13 cellular contexts compared by ENCODE assay signal in genomic region chr9:34961574-34962480, GRCh38. TPM values are rescaled to one million over a fixed set of nuclear protein-coding genes. Genes with fewer than 3 reads are reported as not detected.
DNase-seq lines count a peak whose midpoint lies in the region; ATAC-seq and TF ChIP-seq lines count a peak whose summit lies in the region.
"Had no signal": no experiment of that assay in that cellular context is flagged by ENCODE, and none has a peak within 500 bp of the region (broad histone marks: within the 10 kb centered on the region; RNA-seq: fewer than 3 reads in every experiment).

No MANE protein-coding gene starts in this region.

- peak; percentile 87 for ATAC-seq in stimulated activated naive CD8-positive, alpha-beta T cell treated with anti-CD3 and anti-CD28 coated beads, Interleukin-15, Interleukin-2, amounts not matched to agents 100 U/mL and 50 U/mL, for 24 hours

- H3K27me3 ChIP-seq in breast epithelium (peaks cover 0 to 6% of the 10 kb centered on the region in 2 donors), fibroblast of lung (ENCODE audit: control insufficient read depth, insufficient read depth, low read length) (peaks cover 57% of the 10 kb centered on the region)

- peaks cover 50% of the 10 kb centered on the region for H3K27me3 Mint-ChIP-seq in MCF 10A (ENCODE audit: insufficient read depth, unreplicated experiment)

- POLR2A ChIA-PET in MCF 10A (lab: Yijun Ruan, JAX): interaction anchor here (0.6 to 2.6 kb wide), 7 partner anchors 9 to 559 kb away, joined by 3 to 8 read pairs (median 5); partner anchors contain the start of genes DNAJB5 and FANCG

- H3K9me3 ChIP-seq in breast epithelium (no peaks in the 10 kb centered on the region), fibroblast of lung (ENCODE audit: control insufficient read depth, insufficient read depth, low read depth, low read length) (no peaks in the 10 kb centered on the region)

- CTCF ChIA-PET in MCF 10A (lab: Yijun Ruan, JAX): interaction anchor here (0.6 to 1.2 kb wide), 7 partner anchors 24 to 203 kb away, joined by 3 to 5 read pairs (median 3); no protein-coding TSS in a partner anchor

- BruUV-seq in MCF 10A (replicated peaks; lab: Mats Ljungman, UMichigan): no TSS peak

- TF ChIP-seq POLR2A in breast epithelium (IDR thresholded peaks at IDR 0.05): no peak
- no peak for TF ChIP-seq POLR2A in NB4 (IDR thresholded peaks at IDR 0.05; ENCODE audit: extremely low read depth, insufficient read length)

- H3K9ac ChIP-seq in fibroblast of lung (ENCODE audit: insufficient read depth, low read length): no peak overlapping the region

- H3K4me2 ChIP-seq in fibroblast of lung (ENCODE audit: extremely low read depth, insufficient read depth, low read length): no peak overlapping the region

- in situ Hi-C loops in KBM-7 (cut with MboI; ENCODE audit: low pct_unique_long_range_greater_than_20kb, low sequenced_read_pairs): no loop called here

- H3K4me1 ChIP-seq in breast epithelium (no peaks in the 10 kb centered on the region), fibroblast of lung (ENCODE audit: control insufficient read depth, extremely low read depth, insufficient read depth, low read length) (no peaks in the 10 kb centered on the region)

- H3K27ac Mint-ChIP-seq in MCF 10A (ENCODE audit: low read depth, unreplicated experiment): no peak overlapping the region
- H3K27ac Mint-ChIP-seq: nephron had no signal

- H3K36me3 ChIP-seq in breast epithelium: no peaks in the 10 kb centered on the region
- H3K36me3 ChIP-seq in fibroblast of lung (ENCODE audit: control insufficient read depth, insufficient read depth, low read length): no peaks in the 10 kb centered on the region

- no peak overlapping the region for H2AFZ ChIP-seq in fibroblast of lung (ENCODE audit: low read length)

- peaks cover 16% of the 10 kb centered on the region for H3K4me1 Mint-ChIP-seq in MCF 10A (ENCODE audit: insufficient read depth, unreplicated experiment)

- H4K20me1 ChIP-seq in fibroblast of lung (ENCODE audit: control insufficient read depth, extremely low read depth, insufficient read depth, low read length): no peaks in the 10 kb centered on the region

- no peak overlapping the region for H3K4me3 ChIP-seq in breast epithelium
- H3K4me3 ChIP-seq in NB4 (ENCODE audit: low read depth, low read length): no peak overlapping the region
- no peak overlapping the region for H3K4me3 ChIP-seq in fibroblast of lung (replicated peaks in 1 of 4; ENCODE audit: control extremely low read depth in 1 of 4, insufficient read depth in 1 of 4, low read depth in 3 of 4, low read length in 4 of 4)

- TF ChIP-seq CTCF in MCF 10A (IDR thresholded peaks at IDR 0.05; ENCODE audit: unreplicated experiment) (no peak), breast epithelium (IDR thresholded peaks at IDR 0.05) (no peak), NB4 (IDR thresholded peaks at IDR 0.05; ENCODE audit: low read depth, low read length) (no peak), fibroblast of lung (conservative IDR thresholded peaks at IDR 0.05 in 1 of 2, IDR thresholded peaks at IDR 0.05 in 1 of 2; ENCODE audit: low read depth in 1 of 2, low read length in 2 of 2) (no peak)

- intact Hi-C loops in MCF 10A (cut with micrococcal nuclease): no loop called here
- intact Hi-C loops in breast epithelium (cut with DNase I; ENCODE audit: low total_unique reads): loop anchor here (10.0 kb wide), 1 partner anchor 67 kb away; a partner anchor contains a TSS

- H3K79me2 ChIP-seq in fibroblast of lung (ENCODE audit: control insufficient read depth, insufficient read depth, low read length): no peaks in the 10 kb centered on the region

- no peak overlapping the region for H3K27ac ChIP-seq in breast epithelium
- H3K27ac ChIP-seq in fibroblast of lung (ENCODE audit: insufficient read depth, low read length): no peak overlapping the region
- H3K27ac ChIP-seq: C4-2B had no signal

- H3K36me3 Mint-ChIP-seq in MCF 10A (ENCODE audit: insufficient read depth, unreplicated experiment): no peaks in the 10 kb centered on the region

- H3K9me3 Mint-ChIP-seq in MCF 10A (ENCODE audit: unreplicated experiment): no peaks in the 10 kb centered on the region
- H3K9me3 Mint-ChIP-seq: nephron had no signal

- DNase-seq in MCF 10A (ENCODE audit: unreplicated experiment): peak; percentile 88
- no peak for DNase-seq in breast epithelium (ENCODE audit: low spot score in 2 of 2)
- DNase-seq in NB4 (ENCODE audit: low read depth): peak; percentile 42
- DNase-seq in fibroblast of lung (ENCODE audit: low read depth in 2 of 2): peak; percentile 16 to 67
- DNase-seq in stimulated activated naive CD8-positive, alpha-beta T cell treated with anti-CD3 and anti-CD28 coated beads, Interleukin-15, Interleukin-2, amounts not matched to agents 100 U/mL and 50 U/mL, for 24 hours: peak; percentile 29
- DNase-seq in KBM-7: no peak
- no peak for DNase-seq in activated CD8-positive, alpha-beta memory T cell treated with anti-CD3 and anti-CD28 coated beads, Interleukin-2, amount 50 U/mL, for 4 hours
- no peak for DNase-seq in SIG-M5 treated with dmso at 0.1 percent for 504 hours (lab: John Stamatoyannopoulos, UW; ENCODE audit: unreplicated experiment)
- DNase-seq: activated gamma-delta T cell treated with Interleukin-2 at 50 U/mL for 16 hours, NCI-H524 had no signal

- no peak overlapping the region for H3K4me3 Mint-ChIP-seq in MCF 10A (ENCODE audit: unreplicated experiment)

RNA-seq across cellular contexts. Expression of gene PHF24, which starts 3.7 kb away (rescaled TPM):
- total RNA-seq in MCF 10A (2022) (not detected in 2 replicates), breast epithelium (1 to 10 TPM in 1 of 3 donors, under 1 TPM in 2; 0.15 to 1.1 (median 0.33) TPM), fibroblast of lung (under 0.01 and 0.17 TPM in 2 replicates)
- polyA plus RNA-seq in fibroblast of lung: not detected in 2 replicates
- polyA plus RNA-seq in fibroblast of lung (2012): 0.06 and 0.10 TPM in 2 replicates
- not detected in 2 replicates for polyA minus RNA-seq in fibroblast of lung (ENCODE audit: low replicate concordance)
- total RNA-seq: T-helper 2 cell treated with Interferon-gamma antibody and Interleukin-4, amounts not matched to agents 100 ng/mL and 5 ng/mL, for 36 hours had no signal

RNA-seq across cellular contexts. Expression of gene DNAJB5, which starts 27.7 kb away (rescaled TPM):
- 2.2 and 2.9 TPM in 2 replicates for total RNA-seq in MCF 10A (2022)
- 1 to 10 TPM; 5.4 to 9.0 (median 6.9) TPM for total RNA-seq in breast epithelium
- 7.4 and 9.9 TPM in 2 replicates for total RNA-seq in fibroblast of lung
- 7.8 and 8.1 TPM in 2 replicates for polyA plus RNA-seq in fibroblast of lung
- polyA plus RNA-seq in fibroblast of lung (2012): 15.5 and 17.2 TPM in 2 replicates
- polyA minus RNA-seq in fibroblast of lung (ENCODE audit: low replicate concordance): 13.0 and 16.5 TPM in 2 replicates

Comparison
In these comparisons a context has a peak if more than half of its experiments do, and no peak if none do; other contexts are left out.
1. DNase-seq: peak in MCF 10A (single experiment), NB4 (single experiment), fibroblast of lung (2 of 2) and stimulated activated naive CD8-positive, alpha-beta T cell treated with anti-CD3 and anti-CD28 coated beads, Interleukin-15, Interleukin-2, amounts not matched to agents 100 U/mL and 50 U/mL, for 24 hours (single experiment); none in breast epithelium (0 of 2), KBM-7 (single experiment), activated CD8-positive, alpha-beta memory T cell treated with anti-CD3 and anti-CD28 coated beads, Interleukin-2, amount 50 U/mL, for 4 hours (single experiment) and SIG-M5 treated with dmso at 0.1 percent for 504 hours (single experiment).